9 cellular contexts compared by ENCODE assay signal in genomic region chr1:209490013-209490412, GRCh38.
A peak's percentile ranks its signal among the peaks of the same experiment; 100 is the strongest.
DNase-seq lines count a peak whose midpoint lies in the region; ATAC-seq and TF ChIP-seq lines count a peak whose summit lies in the region.
"Had no signal": no experiment of that assay in that cellular context is flagged by ENCODE, and none has a peak within 500 bp of the region (broad histone marks: within the 10 kb centered on the region; RNA-seq: fewer than 3 reads in every experiment).

No MANE protein-coding gene starts in this region.

- peaks cover 6% of the 10 kb centered on the region for H3K27me3 Mint-ChIP-seq in Caco-2 (ENCODE audit: insufficient read depth, unreplicated experiment)

- H3K36me3 ChIP-seq in Caco-2 (ENCODE audit: control insufficient read depth, insufficient read depth, low read length): no peaks in the 10 kb centered on the region
- H3K36me3 ChIP-seq in brain microvascular endothelial cell (replicated peaks): no peaks in the 10 kb centered on the region

- H3K4me3 ChIP-seq in Caco-2 (ENCODE audit: low read depth, low read length) (no peak overlapping the region), brain microvascular endothelial cell (ENCODE audit: low read depth, low read length) (no peak overlapping the region)

- H3K27me3 ChIP-seq in Caco-2 (replicated peaks; ENCODE audit: control insufficient read depth, insufficient read depth, low read length): no peaks in the 10 kb centered on the region
- no peaks in the 10 kb centered on the region for H3K27me3 ChIP-seq in brain microvascular endothelial cell (replicated peaks)

- H3K9me3 Mint-ChIP-seq in Caco-2 (ENCODE audit: unreplicated experiment): peaks cover 8% of the 10 kb centered on the region

- peak; percentile 46 to 60 for TF ChIP-seq CTCF in Caco-2 (IDR thresholded peaks at IDR 0.05; ENCODE audit: insufficient read depth in 1 of 2, low read depth in 1 of 2, low read length in 1 of 2, severe bottlenecking in 1 of 2, unreplicated experiment in 1 of 2)
- peak; percentile 41 for TF ChIP-seq CTCF in brain microvascular endothelial cell (IDR thresholded peaks at IDR 0.05; ENCODE audit: low read depth, low read length, missing control alignments)

- POLR2A ChIA-PET in Caco-2 (lab: Charles Lee): no interaction called here

- peaks cover 2% of the 10 kb centered on the region for H3K36me3 Mint-ChIP-seq in Caco-2 (ENCODE audit: insufficient read depth, unreplicated experiment)

- H3K4me1 ChIP-seq in Caco-2: no peaks in the 10 kb centered on the region

- no TSS peak for BruUV-seq in Caco-2 (replicated peaks; lab: Mats Ljungman, UMichigan)

- H3K27ac ChIP-seq in brain microvascular endothelial cell: no peak overlapping the region

- no peaks in the 10 kb centered on the region for H3K9me3 ChIP-seq in Caco-2

- intact Hi-C loops in Caco-2 (cut with micrococcal nuclease; ENCODE audit: unreplicated experiment): loop anchor here (1.0 to 10.0 kb wide), 5 partner anchors 76 to 288 kb away; no protein-coding TSS in a partner anchor

- DNase-seq in Caco-2 (no peak), NCI-H146 (lab: John Stamatoyannopoulos, UW) (peak; percentile 23), brain microvascular endothelial cell (no peak), medulla oblongata (ENCODE audit: extremely low spot score) (peak; percentile 11), NCI-H524 treated with DMSO at 0.1 percent for 48 hours (lab: John Stamatoyannopoulos, UW) (no peak)
- DNase-seq: activated effector memory CD4-positive, alpha-beta T cell treated with Interleukin-2 at 50 U/mL for 16 hours had no signal

- ATAC-seq in HG02678 (IDR thresholded peaks at IDR 0.05; ENCODE audit: unreplicated experiment): no peak
- ATAC-seq in activated CD4-positive, CD25-positive, alpha-beta regulatory T cell treated with anti-CD3 and anti-CD28 coated beads, Interleukin-2, amount 50 U/mL, for 24 hours: no peak
- no peak for ATAC-seq in GM21381 (IDR thresholded peaks at IDR 0.05; ENCODE audit: unreplicated experiment)

- CTCF ChIA-PET in Caco-2 (lab: Charles Lee): interaction anchor here (0.9 to 1.7 kb wide), 4 partner anchors 57 to 282 kb away, joined by 5 to 9 read pairs (median 6); no protein-coding TSS in a partner anchor

- H3K27ac Mint-ChIP-seq in Caco-2 (ENCODE audit: unreplicated experiment): no peak overlapping the region

- in situ Hi-C loops in brain microvascular endothelial cell (cut with HindIII; ENCODE audit: low pct_ligation_motif_present, low sequenced_read_pairs): no loop called here

- H3K4me3 Mint-ChIP-seq in Caco-2 (ENCODE audit: unreplicated experiment): no peak overlapping the region

- no peaks in the 10 kb centered on the region for H3K4me1 Mint-ChIP-seq in Caco-2 (ENCODE audit: low read depth, unreplicated experiment)

Comparison
In these comparisons a context has a peak if more than half of its experiments do, and no peak if none do; other contexts are left out.
1. DNase-seq: peak in NCI-H146 (single experiment) and medulla oblongata (single experiment); none in Caco-2 (0 of 2), brain microvascular endothelial cell (single experiment) and NCI-H524 treated with DMSO at 0.1 percent for 48 hours (single experiment).